ENCODE assay signal across 27 cellular contexts in the genomic region with DNA sequence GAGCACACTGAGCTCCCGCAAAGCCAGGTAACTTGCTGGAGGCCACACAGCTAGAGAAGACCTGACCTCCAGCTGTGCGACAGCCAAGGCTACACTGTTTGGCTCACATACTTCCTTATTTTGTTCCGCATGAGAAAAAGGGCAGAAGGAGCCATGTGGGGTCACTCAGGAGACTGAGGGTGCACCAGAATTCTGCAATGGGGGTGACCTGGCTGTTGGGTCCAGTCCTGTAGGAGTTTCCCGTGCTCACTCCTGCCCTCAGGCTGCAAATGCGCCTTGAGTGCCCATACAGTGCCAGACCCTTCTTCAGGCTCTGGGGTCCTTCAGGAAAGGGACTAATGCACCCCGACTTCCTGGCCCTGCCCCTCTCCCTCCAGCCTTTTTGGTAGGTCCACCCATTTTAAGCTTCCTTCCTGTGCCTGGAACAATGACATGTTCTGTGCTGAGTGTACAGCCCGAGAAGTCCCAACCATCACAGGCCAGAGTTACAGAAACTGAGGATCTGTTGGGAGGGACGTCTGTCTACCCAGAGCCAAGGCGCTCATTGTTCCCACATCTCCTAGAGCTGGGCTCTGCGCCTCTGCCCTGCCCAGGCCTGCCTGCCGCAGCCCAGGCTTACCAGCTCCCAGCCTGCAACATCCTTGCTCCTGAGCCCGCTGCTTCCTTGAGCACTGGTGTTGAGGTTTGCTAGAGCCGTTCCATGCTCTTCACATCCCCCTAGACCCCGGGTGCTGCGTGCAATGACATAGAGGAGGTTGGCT. TPM values are rescaled to one million over a fixed set of nuclear protein-coding genes. Genes with fewer than 3 reads are reported as not detected.
DNase-seq lines count a peak whose midpoint lies in the region; ATAC-seq, FAIRE-seq and TF ChIP-seq lines count a peak whose summit lies in the region.
"Had no signal": no experiment of that assay in that cellular context is flagged by ENCODE, and none has a peak within 500 bp of the region (broad histone marks: within the 10 kb centered on the region; RNA-seq: fewer than 3 reads in every experiment).

No MANE protein-coding gene starts in this region.

- no peak overlapping the region for H2BK12ac ChIP-seq in neuronal stem cell (ENCODE audit: low read length)

- no peak overlapping the region for H3K4me3 Mint-ChIP-seq in MCF 10A (ENCODE audit: unreplicated experiment)
- H3K4me3 Mint-ChIP-seq: GM23338, naive B cell had no signal

- WGBS in liver, result 78% methylated on average over 15 of the region's 15 CpGs
- WGBS in HepG2 (ENCODE audit: low lambda C conversion rate), result 29% methylated on average over 14 of the region's 15 CpGs
- no CpG with 5 or more reads among the region's 15 CpGs for WGBS in neuronal stem cell (ENCODE audit: extremely low coverage in 2 of 2, insufficient read length in 2 of 2, insufficient replicate concordance in 1 of 2), 2 donors

- no peaks in the 10 kb centered on the region for H3K27me3 Mint-ChIP-seq in MCF 10A (ENCODE audit: insufficient read depth, unreplicated experiment)

- H3K4ac ChIP-seq in neuronal stem cell (ENCODE audit: low read length), result no peak overlapping the region

- H4K91ac ChIP-seq in neuronal stem cell (ENCODE audit: low read depth, low read length, poor library complexity), result no peak overlapping the region

- H3K27ac Mint-ChIP-seq in MCF 10A (ENCODE audit: low read depth, unreplicated experiment), result no peak overlapping the region
- H3K27ac Mint-ChIP-seq: GM23338 had no signal

- no TSS peak for BruUV-seq in HepG2 (replicated peaks; lab: Mats Ljungman, UMichigan)
- no TSS peak for BruUV-seq in MCF 10A (replicated peaks; lab: Mats Ljungman, UMichigan)
- BruUV-seq in PC-3 (replicated peaks; lab: Mats Ljungman, UMichigan), result no TSS peak

- in situ Hi-C loops in HepG2 (cut with HindIII; ENCODE audit: extremely low pct_ligation_motif_present, low pct_unique_long_range_greater_than_20kb), result no loop called here

- H3K23ac ChIP-seq in neuronal stem cell (ENCODE audit: low read depth, low read length, poor library complexity), result no peak overlapping the region

- H3K4me1 Mint-ChIP-seq in MCF 10A (ENCODE audit: insufficient read depth, unreplicated experiment), result peaks cover 13% of the 10 kb centered on the region

- TF ChIP-seq RAD21 in liver (IDR thresholded peaks at IDR 0.05) (no peak), HepG2 (CRISPR knock-in tag; IDR thresholded peaks at IDR 0.05) (no peak)

- H3K9ac ChIP-seq in liver (ENCODE audit: low read depth in 1 of 2, low read length in 2 of 2), result no peak overlapping the region
- no peak overlapping the region for H3K9ac ChIP-seq in HepG2 (ENCODE audit: insufficient read depth, low read depth, low read length)
- no peak overlapping the region for H3K9ac ChIP-seq in neuronal stem cell (ENCODE audit: low read depth, low read length, poor library complexity)
- H3K9ac ChIP-seq in PC-3 (ENCODE audit: low read length), result no peak overlapping the region

- no peaks in the 10 kb centered on the region for H3F3A ChIP-seq in PC-3 (ENCODE audit: low read length, unreplicated experiment)

- H3K79me1 ChIP-seq in neuronal stem cell (ENCODE audit: low read depth, low read length), result peaks cover 2% of the 10 kb centered on the region

- no peaks in the 10 kb centered on the region for H3K9me3 Mint-ChIP-seq in MCF 10A (ENCODE audit: unreplicated experiment)
- H3K9me3 Mint-ChIP-seq: GM23338, naive B cell had no signal

- no peak overlapping the region for H3K14ac ChIP-seq in neuronal stem cell (ENCODE audit: low read length)

- no peak overlapping the region for H2BK5ac ChIP-seq in neuronal stem cell (ENCODE audit: low read length)

- H3K18ac ChIP-seq in neuronal stem cell (ENCODE audit: low read length), result peak overlapping the region; percentile 69

- ATAC-seq in HepG2 (no peak), left cardiac atrium (peak; percentile 20 to 57), GM21576 (IDR thresholded peaks at IDR 0.05; ENCODE audit: unreplicated experiment) (no peak), PC-3 (no peak)
- ATAC-seq: activated CD4-positive, CD25-positive, alpha-beta regulatory T cell treated with anti-CD3 and anti-CD28 coated beads, Interleukin-2, amount 50 U/mL, for 24 hours; GM23338; Panc1 had no signal

- TF ChIP-seq POLR2A in HepG2 (IDR thresholded peaks at IDR 0.05; ENCODE audit: insufficient read depth in 1 of 2, low read depth in 2 of 2, low read length in 2 of 2), result no peak

- TF ChIP-seq EP300 in HepG2 (IDR thresholded peaks at IDR 0.05; ENCODE audit: low read depth in 2 of 2, low read length in 2 of 2), result no peak
- no peak for TF ChIP-seq EP300 in HepG2 (CRISPR knock-in tag; IDR thresholded peaks at IDR 0.05; ENCODE audit: borderline replicate concordance)

- H3K36me3 Mint-ChIP-seq in MCF 10A (ENCODE audit: insufficient read depth, unreplicated experiment), result no peaks in the 10 kb centered on the region
- H3K36me3 Mint-ChIP-seq: naive B cell had no signal

- H3K27ac ChIP-seq in liver (ENCODE audit: low read depth in 1 of 2, low read length in 2 of 2), result no peak overlapping the region
- no peak overlapping the region for H3K27ac ChIP-seq in HepG2 (ENCODE audit: extremely low read length, insufficient read depth, low read length)
- no peak overlapping the region for H3K27ac ChIP-seq in neuronal stem cell (replicated peaks; ENCODE audit: low read length)
- H3K27ac ChIP-seq in PC-3 (ENCODE audit: low read length), result no peak overlapping the region
- H3K27ac ChIP-seq: epithelial cell of prostate, ovary, SK-N-MC had no signal

- POLR2A ChIA-PET in HepG2 (lab: Yijun Ruan, JAX) (no interaction called here), MCF 10A (lab: Yijun Ruan, JAX) (interaction anchor here (0.6 to 2.6 kb wide), 3 partner anchors 16 to 64 kb away, joined by 3 to 9 read pairs (median 3); no protein-coding TSS in a partner anchor), PC-3 (lab: Charles Lee; ENCODE audit: unreplicated experiment) (no interaction called here)

- intact Hi-C loops in HepG2 (cut with micrococcal nuclease; ENCODE audit: unreplicated experiment) (no loop called here), left cardiac atrium (cut with DNase I) (loop anchor here in 1 of 2 donors (5.0 kb wide), 1 partner anchor 52 kb away; no protein-coding TSS in a partner anchor), MCF 10A (cut with micrococcal nuclease) (no loop called here), PC-3 (cut with micrococcal nuclease) (no loop called here)

- no peak overlapping the region for H2BK15ac ChIP-seq in neuronal stem cell (ENCODE audit: low read length)

- no peaks in the 10 kb centered on the region for H3K36me3 ChIP-seq in liver (ENCODE audit: control insufficient read depth in 4 of 4, insufficient read depth in 3 of 4, low read depth in 1 of 4, low read length in 3 of 4)
- H3K36me3 ChIP-seq in HepG2 (replicated peaks in 1 of 2; ENCODE audit: control insufficient read depth in 1 of 2, insufficient read depth in 2 of 2, low read length in 2 of 2), result no peaks in the 10 kb centered on the region
- no peaks in the 10 kb centered on the region for H3K36me3 ChIP-seq in neuronal stem cell (replicated peaks in 1 of 2; ENCODE audit: control insufficient read depth in 2 of 2, insufficient read depth in 2 of 2, low read length in 2 of 2)
- H3K36me3 ChIP-seq in PC-3 (ENCODE audit: low read depth, low read length), result no peaks in the 10 kb centered on the region
- H3K36me3 ChIP-seq: adrenal gland, BE2C, ovary had no signal

- peak overlapping the region; percentile 42 for H2AK5ac ChIP-seq in neuronal stem cell (ENCODE audit: low read depth, low read length)

- no peak overlapping the region for H4K8ac ChIP-seq in neuronal stem cell (ENCODE audit: low read depth, low read length)

- H3K4me3 ChIP-seq in liver (ENCODE audit: low read depth in 1 of 3, low read length in 3 of 3) (no peak overlapping the region), HepG2 (replicated peaks in 1 of 3; ENCODE audit: insufficient read depth in 1 of 3, low read depth in 2 of 3, low read length in 3 of 3) (no peak overlapping the region), neuronal stem cell (ENCODE audit: low read length in 2 of 2) (peak overlapping the region in 1 of 2 donors; percentile 36), PC-3 (ENCODE audit: low read length) (no peak overlapping the region)
- H3K4me3 ChIP-seq: adrenal gland, GM23338, ovary, SK-N-MC had no signal

- CTCF ChIA-PET in HepG2 (lab: Yijun Ruan, JAX; ENCODE audit: low intra/inter-chr PET ratio, low total read pairs), result no interaction called here
- CTCF ChIA-PET in MCF 10A (lab: Yijun Ruan, JAX), result interaction anchor here (0.6 to 1.1 kb wide), 5 partner anchors 14 to 397 kb away, joined by 3 to 7 read pairs (median 3); no protein-coding TSS in a partner anchor
- CTCF ChIA-PET in PC-3 (lab: Charles Lee), result no interaction called here

- H3K27me3 ChIP-seq in liver (ENCODE audit: control insufficient read depth in 4 of 4, insufficient read depth in 4 of 4, low read length in 3 of 4), result no peaks in the 10 kb centered on the region
- H3K27me3 ChIP-seq in HepG2 (ENCODE audit: control insufficient read depth in 1 of 2, insufficient read depth in 2 of 2, low read length in 2 of 2), result peaks cover 9 to 33% of the 10 kb centered on the region in 2 experiments; a peak in 4 of 5 replicates
- H3K27me3 ChIP-seq in neuronal stem cell (ENCODE audit: control insufficient read depth in 3 of 3, insufficient read depth in 3 of 3, low read depth in 1 of 3, low read length in 3 of 3), result no peaks in the 10 kb centered on the region
- H3K27me3 ChIP-seq in PC-3 (ENCODE audit: low read length), result 0 out of 2 replicates have a peak, but pooled peaks cover 3% of the 10 kb centered on the region
- H3K27me3 ChIP-seq: adrenal gland, BE2C, ovary had no signal

- TF ChIP-seq CTCF in liver (IDR thresholded peaks at IDR 0.05; ENCODE audit: low read depth, low read length, missing input control) (no peak), HepG2 (CRISPR knock-in tag; IDR thresholded peaks at IDR 0.05) (no peak), MCF 10A (IDR thresholded peaks at IDR 0.05; ENCODE audit: unreplicated experiment) (no peak), PC-3 (conservative IDR thresholded peaks at IDR 0.05; ENCODE audit: low read depth, low read length) (no peak)

- no peak overlapping the region for H2BK120ac ChIP-seq in neuronal stem cell (ENCODE audit: low read depth, low read length)

- H3K4me1 ChIP-seq in liver (ENCODE audit: control insufficient read depth in 4 of 4, insufficient read depth in 4 of 4, low read length in 3 of 4), result peaks cover 0 to 2% (median 0%) of the 10 kb centered on the region in 4 donors
- no peaks in the 10 kb centered on the region for H3K4me1 ChIP-seq in HepG2 (ENCODE audit: insufficient read depth, low read length)
- H3K4me1 ChIP-seq in neuronal stem cell (ENCODE audit: control insufficient read depth in 2 of 2, insufficient read depth in 1 of 2, low read depth in 1 of 2, low read length in 2 of 2), result peaks cover 0 to 4% of the 10 kb centered on the region in 2 donors
- H3K4me1 ChIP-seq in PC-3 (ENCODE audit: insufficient read depth, low read length), result no peaks in the 10 kb centered on the region; the same call in 1 of the 2 replicates
- H3K4me1 ChIP-seq: BE2C had no signal

- H3K9me3 ChIP-seq in liver (ENCODE audit: control insufficient read depth in 4 of 4, low read length in 3 of 4) (no peaks in the 10 kb centered on the region), HepG2 (ENCODE audit: low read length) (no peaks in the 10 kb centered on the region), neuronal stem cell (replicated peaks in 1 of 2; ENCODE audit: control insufficient read depth in 2 of 2, insufficient read depth in 1 of 2, low read depth in 1 of 2, low read length in 2 of 2) (no peaks in the 10 kb centered on the region), PC-3 (ENCODE audit: low read length) (no peaks in the 10 kb centered on the region)
- H3K9me3 ChIP-seq: adrenal gland, BE2C, ovary had no signal

- H4K20me1 ChIP-seq in HepG2 (ENCODE audit: insufficient read depth, low read length) (no peaks in the 10 kb centered on the region), PC-3 (ENCODE audit: low read length) (no peaks in the 10 kb centered on the region)

- FAIRE-seq in HepG2 (lab: Jason Lieb, UNC), result no peak
- FAIRE-seq: bronchial epithelial cell, D721Med, small intestine, urothelium cell line had no signal

- no peaks in the 10 kb centered on the region for H3K79me2 ChIP-seq in HepG2 (ENCODE audit: insufficient read depth, low read length)
- no peaks in the 10 kb centered on the region for H3K79me2 ChIP-seq in PC-3 (ENCODE audit: low read length)

- DNase-seq in HepG2 (ENCODE audit: low spot score) (no peak), left cardiac atrium (no peak), neuronal stem cell (ENCODE audit: low spot score) (no peak), MCF 10A (ENCODE audit: unreplicated experiment) (no peak), PC-3 (no peak)
- no peak for DNase-seq in stimulated activated CD4-positive, alpha-beta T cell treated with anti-CD3 and anti-CD28 coated beads, Interleukin-12 subunit alpha, Interleukin-12 subunit beta, amount 100 ng/mL, for 4 hours
- DNase-seq: activated effector memory CD4-positive, alpha-beta T cell treated with Interleukin-2 at 50 U/mL for 16 hours; BE2C; naive B cell; NCI-H1694; NCI-H82; ovary; small intestine; stimulated activated CD4-positive, alpha-beta T cell treated with anti-CD3 and anti-CD28 coated beads, Interleukin-4, amount 100 ng/mL, for 24 hours; T1000 had no signal

- H3K4me2 ChIP-seq in HepG2 (ENCODE audit: low read depth, low read length) (no peak overlapping the region), neuronal stem cell (ENCODE audit: insufficient read depth, low read length, poor library complexity, severe bottlenecking) (no peak overlapping the region), PC-3 (ENCODE audit: low read length) (no peak overlapping the region)
- H3K4me2 ChIP-seq: GM23338 had no signal

- H3K9me2 ChIP-seq in PC-3 (replicated peaks; ENCODE audit: low read length), result no peaks in the 10 kb centered on the region

- no peak overlapping the region for H2AFZ ChIP-seq in HepG2 (ENCODE audit: low read length)
- H2AFZ ChIP-seq in neuronal stem cell (ENCODE audit: low read length), result no peak overlapping the region
- H2AFZ ChIP-seq in PC-3 (ENCODE audit: low read length), result no peak overlapping the region
- H2AFZ ChIP-seq: GM23338 had no signal

RNA-seq across cellular contexts. Expression of a gene that starts 33.5 kb away (rescaled TPM):
- total RNA-seq in liver, result 10 to 100 TPM; 15.0 to 16.0 TPM
- polyA plus RNA-seq in liver, result 1 to 10 TPM; 1.5 to 8.7 TPM
- total RNA-seq in HepG2 (2016; rRNA removed; fragmentation: Illumina TruSeq; extraction: Trizol), result not detected in 2 replicates
- not detected in 2 replicates for total RNA-seq in HepG2 (2016; cell fraction: cytosol; rRNA removed; fragmentation: Illumina TruSeq; extraction: Trizol; ENCODE audit: low read depth)
- not detected in 2 replicates for total RNA-seq in HepG2 (2016; cell fraction: insoluble cytoplasmic fraction; rRNA removed; fragmentation: Illumina TruSeq; extraction: Trizol)
- not detected in 2 replicates for total RNA-seq in HepG2 (2016; cell fraction: membrane; rRNA removed; fragmentation: Illumina TruSeq; extraction: Trizol)
- not detected in 2 replicates for total RNA-seq in HepG2 (2016; cell fraction: nucleus; rRNA removed; fragmentation: Illumina TruSeq; extraction: Trizol)
- not detected in 2 replicates for polyA plus RNA-seq in HepG2 (2011; rRNA removed)
- polyA plus RNA-seq in HepG2 (2011; cell fraction: cytosol; rRNA removed), result 0.01 TPM in 2 replicates
- polyA plus RNA-seq in HepG2 (2011; cell fraction: nucleus; rRNA removed), result not detected in 2 replicates
- not detected in 2 replicates for polyA plus RNA-seq in HepG2 (2012)
- polyA plus RNA-seq in HepG2 (2016; cell fraction: cytosol; fragmentation: Illumina TruSeq; extraction: Trizol; ENCODE audit: low read depth), result not detected in 2 replicates
- not detected in 2 replicates for polyA plus RNA-seq in HepG2 (2016; cell fraction: insoluble cytoplasmic fraction; fragmentation: Illumina TruSeq; extraction: Trizol; ENCODE audit: low read depth)
- not detected in 2 replicates for polyA plus RNA-seq in HepG2 (2016; cell fraction: membrane; fragmentation: Illumina TruSeq; extraction: Trizol; ENCODE audit: low read depth)
- not detected in 2 replicates for polyA plus RNA-seq in HepG2 (2016; cell fraction: nucleus; fragmentation: Illumina TruSeq; extraction: Trizol; ENCODE audit: insufficient read depth, low read depth)
- polyA minus RNA-seq in HepG2 (2011; rRNA and poly(A)+ RNA removed; ENCODE audit: low replicate concordance), result not detected in 2 replicates
- not detected in 2 replicates for polyA minus RNA-seq in HepG2 (2011; cell fraction: cytosol; rRNA and poly(A)+ RNA removed)
- polyA minus RNA-seq in HepG2 (2011; cell fraction: nucleus; rRNA and poly(A)+ RNA removed), result not detected in 2 replicates
- 100 to 1,000 TPM in 1 of 2 donors, 10 to 100 TPM in 1; 46.3 to 102 TPM for total RNA-seq in left cardiac atrium
- polyA plus RNA-seq in neuronal stem cell (2013, experiment 1 of 2), result under 0.01 TPM
- polyA plus RNA-seq in neuronal stem cell (2013, experiment 2 of 2), result 0.01 TPM
- total RNA-seq in MCF 10A (2022), result not detected in 2 replicates
- total RNA-seq in PC-3 (2014; rRNA removed), result not detected in 2 replicates
- total RNA-seq: A172, GM23338 had no signal

Comparison
In these comparisons a context has a peak if more than half of its experiments do, and no peak if none do; other contexts are left out.
1. RNA of a gene that starts 33.5 kb away (total RNA-seq): 46.3 to 102 TPM in left cardiac atrium and 15.0 to 16.0 TPM in liver; not detected in MCF 10A, not detected in HepG2 and not detected in PC-3; every median in the first group is over 10 times any median in the second.
2. ATAC-seq: peak in left cardiac atrium (2 of 2); none in HepG2 (single experiment), GM21576 (single experiment) and PC-3 (single experiment).